Comparison of ENCODE assay signal across 10 cellular contexts in genomic region chr1:204102029-204102611, GRCh38. TPM values are rescaled to one million over a fixed set of nuclear protein-coding genes. Genes with fewer than 3 reads are reported as not detected.
A peak's percentile ranks its signal among the peaks of the same experiment; 100 is the strongest.
DNase-seq lines count a peak whose midpoint lies in the region; ATAC-seq lines count a peak whose summit lies in the region.
"Had no signal": no experiment of that assay in that cellular context is flagged by ENCODE, and none has a peak within 500 bp of the region (broad histone marks: within the 10 kb centered on the region; RNA-seq: fewer than 3 reads in every experiment).

No MANE protein-coding gene starts in this region.

- peaks cover 10 to 20% of the 10 kb centered on the region in 2 donors for H3K4me1 ChIP-seq in neuronal stem cell (ENCODE audit: control insufficient read depth in 2 of 2, insufficient read depth in 1 of 2, low read depth in 1 of 2, low read length in 2 of 2)

- peak overlapping the region; percentile 41 for H3K18ac ChIP-seq in neuronal stem cell (ENCODE audit: low read length)

- H3K9me3 Mint-ChIP-seq in activated T-helper 1 cell treated with anti-CD3 and anti-CD28 coated beads, Interleukin-12 subunit alpha, Interleukin-12 subunit beta, Interleukin-2, Interleukin-4 antibody, amounts not matched to agents 30 ng/mL and 10 ng/mL and 1 ng/mL, durations not matched to agents 14 hours and 24 hours and 36 hours: no peaks in the 10 kb centered on the region

- no CpG with 5 or more reads among the region's 13 CpGs for WGBS in neuronal stem cell (ENCODE audit: extremely low coverage in 2 of 2, insufficient read length in 2 of 2, insufficient replicate concordance in 1 of 2), 2 donors

- ATAC-seq in HG03565 (IDR thresholded peaks at IDR 0.05; ENCODE audit: unreplicated experiment): no peak

- H3K36me3 ChIP-seq in neuronal stem cell (replicated peaks in 1 of 2; ENCODE audit: control insufficient read depth in 2 of 2, insufficient read depth in 2 of 2, low read length in 2 of 2): peaks cover 0 to 5% of the 10 kb centered on the region in 2 donors

- no peak overlapping the region for H3K4me3 ChIP-seq in neuronal stem cell (ENCODE audit: low read length in 2 of 2)
- H3K4me3 ChIP-seq: esophagus squamous epithelium had no signal

- no peak overlapping the region for H3K4me2 ChIP-seq in neuronal stem cell (ENCODE audit: insufficient read depth, low read length, poor library complexity, severe bottlenecking)

- DNase-seq in DMS53 treated with DMSO at 0.1 percent for 48 hours (lab: John Stamatoyannopoulos, UW; ENCODE audit: unreplicated experiment) (peak; percentile 82), NCI-H146 (lab: John Stamatoyannopoulos, UW) (peak; percentile 93), neuronal stem cell (ENCODE audit: low spot score) (no peak), Ammon's horn (ENCODE audit: low spot score) (no peak), NCI-H2196 treated with DMSO at 0.1 percent for 48 hours (lab: John Stamatoyannopoulos, UW; ENCODE audit: unreplicated experiment) (no peak)
- DNase-seq in activated T-helper 1 cell treated with anti-CD3 and anti-CD28 coated beads, Interleukin-12 subunit alpha, Interleukin-12 subunit beta, Interleukin-2, Interleukin-4 antibody, amounts not matched to agents 30 ng/mL and 10 ng/mL and 1 ng/mL, durations not matched to agents 14 hours and 24 hours and 36 hours (ENCODE audit: low spot score): no peak
- DNase-seq in stimulated activated CD4-positive, alpha-beta T cell treated with anti-CD3 and anti-CD28 coated beads, Interleukin-12 subunit alpha, Interleukin-12 subunit beta, amount 100 ng/mL, for 4 hours: no peak
- DNase-seq: esophagus squamous epithelium, GF-D8 had no signal

- no peak overlapping the region for H4K8ac ChIP-seq in neuronal stem cell (ENCODE audit: low read depth, low read length)

- H3K27ac ChIP-seq in neuronal stem cell (replicated peaks; ENCODE audit: low read length): no peak overlapping the region

- intact Hi-C loops in activated T-helper 1 cell treated with anti-CD3 and anti-CD28 coated beads, Interleukin-12 subunit alpha, Interleukin-12 subunit beta, Interleukin-2, Interleukin-4 antibody, amounts not matched to agents 30 ng/mL and 10 ng/mL and 1 ng/mL, durations not matched to agents 14 hours and 24 hours and 36 hours (cut with micrococcal nuclease): no loop called here

- no peak overlapping the region for H3K23ac ChIP-seq in neuronal stem cell (ENCODE audit: low read depth, low read length, poor library complexity)

- no peak overlapping the region for H4K91ac ChIP-seq in neuronal stem cell (ENCODE audit: low read depth, low read length, poor library complexity)

- no peak overlapping the region for H2BK15ac ChIP-seq in neuronal stem cell (ENCODE audit: low read length)

- H3K9me3 ChIP-seq in neuronal stem cell (replicated peaks in 1 of 2; ENCODE audit: control insufficient read depth in 2 of 2, insufficient read depth in 1 of 2, low read depth in 1 of 2, low read length in 2 of 2): no peaks in the 10 kb centered on the region
- H3K9me3 ChIP-seq: esophagus squamous epithelium had no signal

- no peaks in the 10 kb centered on the region for H3K36me3 Mint-ChIP-seq in activated T-helper 1 cell treated with anti-CD3 and anti-CD28 coated beads, Interleukin-12 subunit alpha, Interleukin-12 subunit beta, Interleukin-2, Interleukin-4 antibody, amounts not matched to agents 30 ng/mL and 10 ng/mL and 1 ng/mL, durations not matched to agents 14 hours and 24 hours and 36 hours (ENCODE audit: low read depth)

- H3K4me3 Mint-ChIP-seq in activated T-helper 1 cell treated with anti-CD3 and anti-CD28 coated beads, Interleukin-12 subunit alpha, Interleukin-12 subunit beta, Interleukin-2, Interleukin-4 antibody, amounts not matched to agents 30 ng/mL and 10 ng/mL and 1 ng/mL, durations not matched to agents 14 hours and 24 hours and 36 hours: no peak overlapping the region

- no peak overlapping the region for H3K9ac ChIP-seq in neuronal stem cell (ENCODE audit: low read depth, low read length, poor library complexity)

- no peaks in the 10 kb centered on the region for H3K27me3 Mint-ChIP-seq in activated T-helper 1 cell treated with anti-CD3 and anti-CD28 coated beads, Interleukin-12 subunit alpha, Interleukin-12 subunit beta, Interleukin-2, Interleukin-4 antibody, amounts not matched to agents 30 ng/mL and 10 ng/mL and 1 ng/mL, durations not matched to agents 14 hours and 24 hours and 36 hours (ENCODE audit: insufficient read depth)

- H3K27ac Mint-ChIP-seq in activated T-helper 1 cell treated with anti-CD3 and anti-CD28 coated beads, Interleukin-12 subunit alpha, Interleukin-12 subunit beta, Interleukin-2, Interleukin-4 antibody, amounts not matched to agents 30 ng/mL and 10 ng/mL and 1 ng/mL, durations not matched to agents 14 hours and 24 hours and 36 hours: peak overlapping the region; percentile 35

- H3K4ac ChIP-seq in neuronal stem cell (ENCODE audit: low read length): no peak overlapping the region

- no peak overlapping the region for H2BK5ac ChIP-seq in neuronal stem cell (ENCODE audit: low read length)

- H2BK12ac ChIP-seq in neuronal stem cell (ENCODE audit: low read length): no peak overlapping the region

- no peak overlapping the region for H3K14ac ChIP-seq in neuronal stem cell (ENCODE audit: low read length)

- H3K27me3 ChIP-seq in neuronal stem cell (ENCODE audit: control insufficient read depth in 3 of 3, insufficient read depth in 3 of 3, low read depth in 1 of 3, low read length in 3 of 3): peaks cover 0 to 2% (median 0%) of the 10 kb centered on the region in 3 experiments
- H3K27me3 ChIP-seq: esophagus squamous epithelium had no signal

- H2AK5ac ChIP-seq in neuronal stem cell (ENCODE audit: low read depth, low read length): peak overlapping the region; percentile 43

- H2BK120ac ChIP-seq in neuronal stem cell (ENCODE audit: low read depth, low read length): no peak overlapping the region

- H3K79me1 ChIP-seq in neuronal stem cell (ENCODE audit: low read depth, low read length): peaks cover 5% of the 10 kb centered on the region

- H2AFZ ChIP-seq in neuronal stem cell (ENCODE audit: low read length): no peak overlapping the region

- peaks cover 27% of the 10 kb centered on the region for H3K4me1 Mint-ChIP-seq in activated T-helper 1 cell treated with anti-CD3 and anti-CD28 coated beads, Interleukin-12 subunit alpha, Interleukin-12 subunit beta, Interleukin-2, Interleukin-4 antibody, amounts not matched to agents 30 ng/mL and 10 ng/mL and 1 ng/mL, durations not matched to agents 14 hours and 24 hours and 36 hours (ENCODE audit: low read depth)

RNA-seq across cellular contexts. Expression of gene SOX13, which starts 29.2 kb away (rescaled TPM):
- 0.23 TPM in 1 of 2 replicates, not detected in the other for total RNA-seq in activated T-helper 1 cell treated with anti-CD3 and anti-CD28 coated beads, Interleukin-12 subunit alpha, Interleukin-12 subunit beta, Interleukin-2, Interleukin-4 antibody, amounts not matched to agents 30 ng/mL and 10 ng/mL and 1 ng/mL, durations not matched to agents 14 hours and 24 hours and 36 hours
- polyA plus RNA-seq in neuronal stem cell (2013, experiment 1 of 2): 16.2 TPM
- polyA plus RNA-seq in neuronal stem cell (2013, experiment 2 of 2): 16.8 TPM

RNA-seq across cellular contexts. Expression of gene ETNK2, which starts 49.7 kb away (rescaled TPM):
- 0.16 TPM in 1 of 2 replicates, not detected in the other for total RNA-seq in activated T-helper 1 cell treated with anti-CD3 and anti-CD28 coated beads, Interleukin-12 subunit alpha, Interleukin-12 subunit beta, Interleukin-2, Interleukin-4 antibody, amounts not matched to agents 30 ng/mL and 10 ng/mL and 1 ng/mL, durations not matched to agents 14 hours and 24 hours and 36 hours
- polyA plus RNA-seq in neuronal stem cell (2013, experiment 1 of 2): 8.8 TPM
- 8.4 TPM for polyA plus RNA-seq in neuronal stem cell (2013, experiment 2 of 2)

Comparison
In these comparisons a context has a peak if more than half of its experiments do, and no peak if none do; other contexts are left out.
1. DNase-seq: peak in DMS53 treated with DMSO at 0.1 percent for 48 hours (single experiment) and NCI-H146 (single experiment); none in activated T-helper 1 cell treated with anti-CD3 and anti-CD28 coated beads, Interleukin-12 subunit alpha, Interleukin-12 subunit beta, Interleukin-2, Interleukin-4 antibody, amounts not matched to agents 30 ng/mL and 10 ng/mL and 1 ng/mL, durations not matched to agents 14 hours and 24 hours and 36 hours (single experiment), neuronal stem cell (single experiment), Ammon's horn (single experiment), stimulated activated CD4-positive, alpha-beta T cell treated with anti-CD3 and anti-CD28 coated beads, Interleukin-12 subunit alpha, Interleukin-12 subunit beta, amount 100 ng/mL, for 4 hours (single experiment) and NCI-H2196 treated with DMSO at 0.1 percent for 48 hours (single experiment).